1 cellular context compared by ENCODE assay signal in genomic region chr2:120669121-120669952, GRCh38.
TF ChIP-seq lines count a peak whose summit lies in the region.

No MANE protein-coding gene starts in this region.

TF ChIP-seq in GM23338, 12 proteins besides CTCF, POLR2A, EP300 and RAD21 (continued from another document):
- TF ChIP-seq ZNF462 (CRISPR knock-in tag; IDR thresholded peaks at IDR 0.05) (no peak), STAT1 (IDR thresholded peaks at IDR 0.05; ENCODE audit: unreplicated experiment) (no peak), CREB1 (CRISPR knock-in tag; IDR thresholded peaks at IDR 0.05; ENCODE audit: low read depth) (no peak), JUNB (IDR thresholded peaks at IDR 0.05; ENCODE audit: unreplicated experiment) (no peak), ETS1 (IDR thresholded peaks at IDR 0.05) (no peak), EZH2phosphoT487 (IDR thresholded peaks at IDR 0.05; ENCODE audit: unreplicated experiment) (no peak), POLR2AphosphoS5 (IDR thresholded peaks at IDR 0.05; ENCODE audit: low read depth) (no peak), ZNF114 (CRISPR knock-in tag; IDR thresholded peaks at IDR 0.05) (no peak), EZH2 (IDR thresholded peaks at IDR 0.05; ENCODE audit: low read depth, unreplicated experiment) (no peak), REST (IDR thresholded peaks at IDR 0.05; ENCODE audit: unreplicated experiment) (no peak)
